ENCODE assay signal across 1 cellular context in the genomic region with DNA sequence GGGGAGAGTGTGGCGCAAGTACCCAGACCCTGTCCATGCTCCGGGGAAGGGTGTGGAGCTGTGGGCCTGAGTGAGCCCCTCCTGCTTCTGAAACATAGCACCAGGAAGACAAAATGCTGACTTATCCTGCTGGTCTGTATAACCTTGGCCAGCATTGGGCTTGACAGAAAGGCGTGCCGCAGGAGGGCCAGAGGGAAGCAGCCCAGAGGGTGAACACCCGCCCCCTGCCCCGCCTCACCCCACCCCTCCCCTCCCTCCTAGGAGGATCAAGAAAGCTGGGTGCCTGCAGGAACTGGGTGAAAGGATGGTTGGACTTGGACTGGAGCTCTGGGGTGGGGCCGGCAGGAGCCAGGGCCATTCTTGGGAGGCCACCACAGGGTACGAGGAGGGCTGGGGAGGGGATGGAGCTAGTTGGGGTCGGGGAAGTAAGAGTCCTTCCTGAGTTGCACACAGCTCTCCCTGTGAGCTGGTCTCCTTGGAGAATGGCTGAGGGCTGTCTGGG.
TF ChIP-seq lines count a peak whose summit lies in the region.

No MANE protein-coding gene starts in this region.

TF ChIP-seq in GM23338, 12 proteins besides CTCF, POLR2A, EP300 and RAD21 (continued from another document):
- TF ChIP-seq, protein P1, sequence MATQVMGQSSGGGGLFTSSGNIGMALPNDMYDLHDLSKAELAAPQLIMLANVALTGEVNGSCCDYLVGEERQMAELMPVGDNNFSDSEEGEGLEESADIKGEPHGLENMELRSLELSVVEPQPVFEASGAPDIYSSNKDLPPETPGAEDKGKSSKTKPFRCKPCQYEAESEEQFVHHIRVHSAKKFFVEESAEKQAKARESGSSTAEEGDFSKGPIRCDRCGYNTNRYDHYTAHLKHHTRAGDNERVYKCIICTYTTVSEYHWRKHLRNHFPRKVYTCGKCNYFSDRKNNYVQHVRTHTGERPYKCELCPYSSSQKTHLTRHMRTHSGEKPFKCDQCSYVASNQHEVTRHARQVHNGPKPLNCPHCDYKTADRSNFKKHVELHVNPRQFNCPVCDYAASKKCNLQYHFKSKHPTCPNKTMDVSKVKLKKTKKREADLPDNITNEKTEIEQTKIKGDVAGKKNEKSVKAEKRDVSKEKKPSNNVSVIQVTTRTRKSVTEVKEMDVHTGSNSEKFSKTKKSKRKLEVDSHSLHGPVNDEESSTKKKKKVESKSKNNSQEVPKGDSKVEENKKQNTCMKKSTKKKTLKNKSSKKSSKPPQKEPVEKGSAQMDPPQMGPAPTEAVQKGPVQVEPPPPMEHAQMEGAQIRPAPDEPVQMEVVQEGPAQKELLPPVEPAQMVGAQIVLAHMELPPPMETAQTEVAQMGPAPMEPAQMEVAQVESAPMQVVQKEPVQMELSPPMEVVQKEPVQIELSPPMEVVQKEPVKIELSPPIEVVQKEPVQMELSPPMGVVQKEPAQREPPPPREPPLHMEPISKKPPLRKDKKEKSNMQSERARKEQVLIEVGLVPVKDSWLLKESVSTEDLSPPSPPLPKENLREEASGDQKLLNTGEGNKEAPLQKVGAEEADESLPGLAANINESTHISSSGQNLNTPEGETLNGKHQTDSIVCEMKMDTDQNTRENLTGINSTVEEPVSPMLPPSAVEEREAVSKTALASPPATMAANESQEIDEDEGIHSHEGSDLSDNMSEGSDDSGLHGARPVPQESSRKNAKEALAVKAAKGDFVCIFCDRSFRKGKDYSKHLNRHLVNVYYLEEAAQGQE (IDR thresholded peaks at IDR 0.05; ENCODE audit: unreplicated experiment), result no peak
- TF ChIP-seq STAT1 (IDR thresholded peaks at IDR 0.05; ENCODE audit: unreplicated experiment) (no peak), ZNF331 (CRISPR knock-in tag; IDR thresholded peaks at IDR 0.05; ENCODE audit: low read depth) (no peak), ZNF114 (CRISPR knock-in tag; IDR thresholded peaks at IDR 0.05) (no peak), EZH2 (IDR thresholded peaks at IDR 0.05; ENCODE audit: low read depth, unreplicated experiment) (no peak), POLR2AphosphoS5 (IDR thresholded peaks at IDR 0.05; ENCODE audit: low read depth) (no peak), CREB1 (CRISPR knock-in tag; IDR thresholded peaks at IDR 0.05; ENCODE audit: low read depth) (no peak)
- TF ChIP-seq, protein P2, sequence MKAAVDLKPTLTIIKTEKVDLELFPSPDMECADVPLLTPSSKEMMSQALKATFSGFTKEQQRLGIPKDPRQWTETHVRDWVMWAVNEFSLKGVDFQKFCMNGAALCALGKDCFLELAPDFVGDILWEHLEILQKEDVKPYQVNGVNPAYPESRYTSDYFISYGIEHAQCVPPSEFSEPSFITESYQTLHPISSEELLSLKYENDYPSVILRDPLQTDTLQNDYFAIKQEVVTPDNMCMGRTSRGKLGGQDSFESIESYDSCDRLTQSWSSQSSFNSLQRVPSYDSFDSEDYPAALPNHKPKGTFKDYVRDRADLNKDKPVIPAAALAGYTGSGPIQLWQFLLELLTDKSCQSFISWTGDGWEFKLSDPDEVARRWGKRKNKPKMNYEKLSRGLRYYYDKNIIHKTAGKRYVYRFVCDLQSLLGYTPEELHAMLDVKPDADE (IDR thresholded peaks at IDR 0.05), result no peak
